8 cellular contexts compared by ENCODE assay signal in the genomic region with DNA sequence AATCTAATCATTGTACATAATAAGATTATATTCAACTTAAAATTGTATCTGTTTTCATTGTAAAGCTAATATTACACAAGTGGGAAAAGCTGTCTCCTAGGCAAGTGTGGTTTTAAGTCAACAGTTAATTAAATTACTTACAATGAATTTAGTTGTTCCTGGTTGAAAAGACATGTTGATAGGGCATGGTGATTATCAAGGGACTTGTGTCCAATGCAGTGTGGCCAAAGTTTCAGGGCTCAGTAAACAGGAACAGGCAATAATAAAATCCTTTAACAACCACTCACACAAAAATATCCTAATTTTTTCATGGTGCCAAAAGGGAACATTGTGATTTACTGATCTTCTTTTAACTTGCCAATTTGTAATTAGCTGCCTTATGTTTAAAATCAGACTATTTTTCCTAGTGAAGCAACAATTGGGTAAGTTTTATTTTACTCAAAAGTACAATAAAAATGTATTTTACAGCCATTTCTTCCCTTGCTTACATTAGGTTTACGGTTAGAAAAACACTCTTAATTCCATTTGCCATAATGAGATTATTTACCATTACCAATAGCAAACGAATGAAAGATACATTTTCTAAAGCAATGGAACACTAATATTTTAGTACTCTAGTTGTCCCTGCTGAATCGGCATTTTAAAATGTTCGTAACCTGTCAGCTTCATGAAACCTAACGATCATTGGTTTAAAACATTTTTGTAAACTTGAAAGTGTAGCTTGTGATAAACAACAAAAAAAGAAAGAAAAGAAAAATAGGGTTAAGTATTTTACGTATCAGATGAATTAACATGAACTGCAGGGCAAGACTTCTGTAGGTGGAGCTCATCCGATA. TPM values are rescaled to one million over a fixed set of nuclear protein-coding genes. Genes with fewer than 3 reads are reported as not detected.
A peak's percentile ranks its signal among the peaks of the same experiment; 100 is the strongest.
DNase-seq lines count a peak whose midpoint lies in the region; ATAC-seq and TF ChIP-seq lines count a peak whose summit lies in the region.

No MANE protein-coding gene starts in this region.

- H3K4me3 ChIP-seq in MG63 (peak overlapping the region; percentile 78), duodenal mucosa (ENCODE audit: low read depth in 1 of 2, low read length in 2 of 2) (peak overlapping the region; percentile 76 to 86), neutrophil (ENCODE audit: low read depth in 1 of 2, low read length in 1 of 2) (peak overlapping the region; percentile 95 to 98)

- POLR2A ChIA-PET in CD4-positive, alpha-beta T cell (lab: Charles Lee), result interaction anchor here (0.7 to 6.3 kb wide), 35 partner anchors 9 to 187 kb away, joined by 3 to 166 read pairs (median 8); a partner anchor contains a TSS

- intact Hi-C loops in CD4-positive, alpha-beta T cell (cut with DNase I, micrococcal nuclease), result loop anchor here (2.0 to 10.0 kb wide), 5 partner anchors 33 to 844 kb away; a partner anchor contains a TSS

- ATAC-seq in CD4-positive, alpha-beta T cell (ENCODE audit: poor library complexity), result no peak
- ATAC-seq in left lobe of liver, result no peak

- H3K4me3 Mint-ChIP-seq in CD4-positive, alpha-beta T cell, result no peak overlapping the region
- no peak overlapping the region for H3K4me3 Mint-ChIP-seq in activated naive CD4-positive, alpha-beta T cell treated with anti-CD3 and anti-CD28 coated beads, Interleukin-2, amount 10 ng/mL, durations not matched to agents 7 days and 5 days

- peak overlapping the region; percentile 87 for H3K27ac ChIP-seq in CD4-positive, alpha-beta T cell (ENCODE audit: low read depth, low read length)
- H3K27ac ChIP-seq in duodenal mucosa (ENCODE audit: low read depth, low read length) (peak overlapping the region; percentile 26), neutrophil (peak overlapping the region; percentile 97)

- no peak for DNase-seq in CD4-positive, alpha-beta T cell
- no peak for DNase-seq in MG63
- DNase-seq in activated naive CD4-positive, alpha-beta T cell treated with anti-CD3 and anti-CD28 coated beads, Interleukin-2, amount 10 ng/mL, durations not matched to agents 7 days and 5 days, result no peak
- DNase-seq in germinal center (ENCODE audit: low spot score), result no peak
- no peak for DNase-seq in AG20443 (ENCODE audit: low spot score)
- DNase-seq in left lobe of liver (ENCODE audit: low spot score), result no peak

- CTCF ChIA-PET in CD4-positive, alpha-beta T cell (lab: Charles Lee), result interaction anchor here (0.6 to 3.3 kb wide), 45 partner anchors 8 to 833 kb away, joined by 3 to 35 read pairs (median 5); a partner anchor contains a TSS
- CTCF ChIA-PET in activated naive CD4-positive, alpha-beta T cell treated with anti-CD3 and anti-CD28 coated beads, Interleukin-2, amount 10 ng/mL, durations not matched to agents 7 days and 5 days (lab: Charles Lee), result interaction anchor here (0.8 to 6.3 kb wide), 32 partner anchors 9 to 199 kb away, joined by 3 to 74 read pairs (median 6); a partner anchor contains a TSS

- TF ChIP-seq CTCF in CD4-positive, alpha-beta T cell (IDR thresholded peaks at IDR 0.05), result no peak
- no peak for TF ChIP-seq CTCF in neutrophil (IDR thresholded peaks at IDR 0.05)

- no peaks in the 10 kb centered on the region for H3K27me3 Mint-ChIP-seq in CD4-positive, alpha-beta T cell
- no peaks in the 10 kb centered on the region for H3K27me3 Mint-ChIP-seq in activated naive CD4-positive, alpha-beta T cell treated with anti-CD3 and anti-CD28 coated beads, Interleukin-2, amount 10 ng/mL, durations not matched to agents 7 days and 5 days

- peak overlapping the region; percentile 42 to 61 for H3K9ac ChIP-seq in duodenal mucosa (ENCODE audit: low read depth in 1 of 2, low read length in 2 of 2)

- H3K36me3 ChIP-seq in MG63 (peaks cover 10% of the 10 kb centered on the region), duodenal mucosa (ENCODE audit: control insufficient read depth in 1 of 2, insufficient read depth in 2 of 2, low read length in 2 of 2) (no peaks in the 10 kb centered on the region), neutrophil (no peaks in the 10 kb centered on the region)

- no peaks in the 10 kb centered on the region for H3K27me3 ChIP-seq in CD4-positive, alpha-beta T cell (ENCODE audit: control insufficient read depth, insufficient read depth, low read length)
- no peaks in the 10 kb centered on the region for H3K27me3 ChIP-seq in MG63
- no peaks in the 10 kb centered on the region for H3K27me3 ChIP-seq in duodenal mucosa (ENCODE audit: control insufficient read depth in 1 of 2, insufficient read depth in 2 of 2, low read length in 2 of 2)
- no peaks in the 10 kb centered on the region for H3K27me3 ChIP-seq in neutrophil

- H3K4me1 ChIP-seq in duodenal mucosa (ENCODE audit: control insufficient read depth in 1 of 2, insufficient read depth in 2 of 2, low read length in 2 of 2) (peaks cover 13 to 21% of the 10 kb centered on the region in 2 donors), neutrophil (ENCODE audit: control insufficient read depth in 1 of 2, insufficient read depth in 1 of 2, low read depth in 1 of 2, low read length in 1 of 2) (peaks cover 29 to 37% of the 10 kb centered on the region in 2 experiments)

- no peak overlapping the region for H3K27ac Mint-ChIP-seq in CD4-positive, alpha-beta T cell
- no peak overlapping the region for H3K27ac Mint-ChIP-seq in activated naive CD4-positive, alpha-beta T cell treated with anti-CD3 and anti-CD28 coated beads, Interleukin-2, amount 10 ng/mL, durations not matched to agents 7 days and 5 days

- no peaks in the 10 kb centered on the region for H3K9me3 ChIP-seq in CD4-positive, alpha-beta T cell (ENCODE audit: control insufficient read depth, low read length)
- H3K9me3 ChIP-seq in MG63, result no peaks in the 10 kb centered on the region
- H3K9me3 ChIP-seq in duodenal mucosa (ENCODE audit: control insufficient read depth in 1 of 2, low read length in 2 of 2), result no peaks in the 10 kb centered on the region
- no peaks in the 10 kb centered on the region for H3K9me3 ChIP-seq in neutrophil

- H3K4me1 Mint-ChIP-seq in CD4-positive, alpha-beta T cell (ENCODE audit: low read depth), result peaks cover 8% of the 10 kb centered on the region
- peaks cover 16% of the 10 kb centered on the region for H3K4me1 Mint-ChIP-seq in activated naive CD4-positive, alpha-beta T cell treated with anti-CD3 and anti-CD28 coated beads, Interleukin-2, amount 10 ng/mL, durations not matched to agents 7 days and 5 days

- no peaks in the 10 kb centered on the region for H3K9me3 Mint-ChIP-seq in CD4-positive, alpha-beta T cell
- no peaks in the 10 kb centered on the region for H3K9me3 Mint-ChIP-seq in activated naive CD4-positive, alpha-beta T cell treated with anti-CD3 and anti-CD28 coated beads, Interleukin-2, amount 10 ng/mL, durations not matched to agents 7 days and 5 days

- H3K36me3 Mint-ChIP-seq in CD4-positive, alpha-beta T cell (ENCODE audit: low read depth), result peaks cover 16% of the 10 kb centered on the region
- peaks cover 12% of the 10 kb centered on the region for H3K36me3 Mint-ChIP-seq in activated naive CD4-positive, alpha-beta T cell treated with anti-CD3 and anti-CD28 coated beads, Interleukin-2, amount 10 ng/mL, durations not matched to agents 7 days and 5 days

RNA-seq across cellular contexts. Expression of a gene that starts 1.8 kb away (rescaled TPM):
- total RNA-seq in CD4-positive, alpha-beta T cell, result 100 to 1,000 TPM; 193 to 198 TPM
- total RNA-seq in MG63 (2014; rRNA removed; shearing (Covaris generic); ENCODE audit: low replicate concordance), result 21.6 and 25.0 TPM in 2 replicates
- total RNA-seq in left lobe of liver, result 79.9 TPM

Comparison
In these comparisons a context has a peak if more than half of its experiments do, and no peak if none do; other contexts are left out.
1. H3K27ac ChIP-seq: peak in every context shown above with its lines; median percentile 97 in neutrophil; 87 in CD4-positive, alpha-beta T cell; 26 in duodenal mucosa.